Comparison of ENCODE assay signal across 8 cellular contexts in the genomic region with DNA sequence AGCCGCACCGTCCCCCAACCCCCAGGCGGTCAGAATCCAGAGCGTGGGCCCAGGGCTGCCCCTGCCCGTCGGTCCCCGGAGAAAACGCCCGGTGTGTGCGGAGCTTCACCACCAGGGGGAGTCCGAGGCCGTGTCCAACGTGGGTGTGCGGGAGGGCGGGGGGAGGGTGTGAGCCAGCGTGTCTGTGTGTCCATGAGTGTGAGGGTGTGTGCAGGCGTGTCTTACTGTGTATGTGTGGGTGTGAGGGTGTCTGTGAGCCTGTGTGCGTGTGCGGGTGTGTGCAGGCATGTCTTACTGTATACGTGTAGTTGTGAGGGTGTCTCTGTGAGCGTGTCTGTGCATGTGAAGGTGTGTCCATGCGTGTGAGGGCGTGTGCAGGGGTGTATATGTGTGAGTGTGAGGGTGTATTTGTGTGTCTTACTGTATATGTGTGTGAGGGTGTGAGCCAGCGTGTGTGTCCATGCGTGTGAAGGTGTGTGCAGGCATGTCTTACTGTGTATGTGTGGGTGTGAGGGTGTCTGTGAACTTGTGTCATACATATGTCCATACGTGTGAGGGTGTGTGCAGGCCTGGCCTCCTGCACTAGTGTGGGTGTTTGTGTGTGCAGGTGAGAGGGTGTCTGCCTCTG. TPM values are rescaled to one million over a fixed set of nuclear protein-coding genes. Genes with fewer than 3 reads are reported as not detected.
DNase-seq lines count a peak whose midpoint lies in the region; ATAC-seq and TF ChIP-seq lines count a peak whose summit lies in the region.

No MANE protein-coding gene starts in this region.

- peaks cover 7% of the 10 kb centered on the region for H3K9me3 Mint-ChIP-seq in WTC11

- peak overlapping the region; percentile 0; the same call in 1 of the 2 replicates for H3K27ac Mint-ChIP-seq in WTC11

- peaks cover 5% of the 10 kb centered on the region; the same call in 1 of the 2 replicates for H3K27me3 Mint-ChIP-seq in WTC11 (ENCODE audit: low read depth)

- peaks cover 3% of the 10 kb centered on the region for H3K4me1 Mint-ChIP-seq in WTC11

- ATAC-seq in WTC11 (peak; percentile 64), GM21723 (IDR thresholded peaks at IDR 0.05; ENCODE audit: unreplicated experiment) (no peak), HG02623 (IDR thresholded peaks at IDR 0.05; ENCODE audit: unreplicated experiment) (no peak)

- POLR2A ChIA-PET in WTC11 (lab: Charles Lee): no interaction called here

- DNase-seq in NCI-H2029 (lab: John Stamatoyannopoulos, UW) (peak; percentile 36), WTC11 (ENCODE audit: low spot score) (peak; percentile 88), brain microvascular endothelial cell (peak; percentile 35), iPS-NIHi7 (ENCODE audit: extremely low spot score) (peak; percentile 86)
- DNase-seq in stimulated activated CD4-positive, alpha-beta T cell treated with anti-CD3 and anti-CD28 coated beads, Interleukin-15, amount 100 ng/mL, for 48 hours (ENCODE audit: low read depth in 2 of 2): peak; percentile 59 to 79

- peak; percentile 94 for TF ChIP-seq CTCF in GM12874 (IDR thresholded peaks at IDR 0.05; ENCODE audit: insufficient read depth, low read depth, low read length)
- TF ChIP-seq CTCF in WTC11 (IDR thresholded peaks at IDR 0.05): peak; percentile 82
- peak; percentile 89 for TF ChIP-seq CTCF in brain microvascular endothelial cell (IDR thresholded peaks at IDR 0.05; ENCODE audit: low read depth, low read length, missing control alignments)

- no peaks in the 10 kb centered on the region for H3K36me3 Mint-ChIP-seq in WTC11

- CTCF ChIA-PET in WTC11 (lab: Charles Lee): interaction anchor here (0.5 to 2.3 kb wide), 84 partner anchors 8 to 1408 kb away, joined by 3 to 45 read pairs (median 5); a partner anchor contains a TSS

- H3K27me3 ChIP-seq in brain microvascular endothelial cell (replicated peaks): peaks cover 2% of the 10 kb centered on the region

- in situ Hi-C loops in brain microvascular endothelial cell (cut with HindIII; ENCODE audit: low pct_ligation_motif_present, low sequenced_read_pairs): no loop called here

- no peaks in the 10 kb centered on the region for H3K36me3 ChIP-seq in brain microvascular endothelial cell (replicated peaks)

- no peak overlapping the region for H3K4me3 ChIP-seq in brain microvascular endothelial cell (ENCODE audit: low read depth, low read length)

- H3K4me3 Mint-ChIP-seq in WTC11: no peak overlapping the region

- no peak overlapping the region for H3K27ac ChIP-seq in brain microvascular endothelial cell

TF ChIP-seq in WTC11, 78 proteins besides CTCF, POLR2A, EP300 and RAD21:
- TF ChIP-seq NFE2L1 (CRISPR knock-in tag; IDR thresholded peaks at IDR 0.05) (peak; percentile 70), NR1H2 (CRISPR knock-in tag; IDR thresholded peaks at IDR 0.05) (no peak)
- TF ChIP-seq, protein P1, sequence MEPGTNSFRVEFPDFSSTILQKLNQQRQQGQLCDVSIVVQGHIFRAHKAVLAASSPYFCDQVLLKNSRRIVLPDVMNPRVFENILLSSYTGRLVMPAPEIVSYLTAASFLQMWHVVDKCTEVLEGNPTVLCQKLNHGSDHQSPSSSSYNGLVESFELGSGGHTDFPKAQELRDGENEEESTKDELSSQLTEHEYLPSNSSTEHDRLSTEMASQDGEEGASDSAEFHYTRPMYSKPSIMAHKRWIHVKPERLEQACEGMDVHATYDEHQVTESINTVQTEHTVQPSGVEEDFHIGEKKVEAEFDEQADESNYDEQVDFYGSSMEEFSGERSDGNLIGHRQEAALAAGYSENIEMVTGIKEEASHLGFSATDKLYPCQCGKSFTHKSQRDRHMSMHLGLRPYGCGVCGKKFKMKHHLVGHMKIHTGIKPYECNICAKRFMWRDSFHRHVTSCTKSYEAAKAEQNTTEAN (CRISPR knock-in tag; IDR thresholded peaks at IDR 0.05): 0 out of 2 replicates have a peak, but pooled peaks have one; percentile 38
- TF ChIP-seq, protein P2, sequence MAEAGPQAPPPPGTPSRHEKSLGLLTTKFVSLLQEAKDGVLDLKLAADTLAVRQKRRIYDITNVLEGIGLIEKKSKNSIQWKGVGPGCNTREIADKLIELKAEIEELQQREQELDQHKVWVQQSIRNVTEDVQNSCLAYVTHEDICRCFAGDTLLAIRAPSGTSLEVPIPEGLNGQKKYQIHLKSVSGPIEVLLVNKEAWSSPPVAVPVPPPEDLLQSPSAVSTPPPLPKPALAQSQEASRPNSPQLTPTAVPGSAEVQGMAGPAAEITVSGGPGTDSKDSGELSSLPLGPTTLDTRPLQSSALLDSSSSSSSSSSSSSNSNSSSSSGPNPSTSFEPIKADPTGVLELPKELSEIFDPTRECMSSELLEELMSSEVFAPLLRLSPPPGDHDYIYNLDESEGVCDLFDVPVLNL (CRISPR knock-in tag; IDR thresholded peaks at IDR 0.05; ENCODE audit: borderline replicate concordance, low read depth): no peak

RNA-seq across cellular contexts. Expression of a gene that starts 24.6 kb away (rescaled TPM):
- 1.4 to 2.3 TPM (median 1.6 TPM) in 3 replicates for total RNA-seq in WTC11 (2021)

Comparison
In these comparisons a context has a peak if more than half of its experiments do, and no peak if none do; other contexts are left out.
1. DNase-seq: peak in every context shown above with its lines; median percentile 88 in WTC11; 86 in iPS-NIHi7; 69 in stimulated activated CD4-positive, alpha-beta T cell treated with anti-CD3 and anti-CD28 coated beads, Interleukin-15, amount 100 ng/mL, for 48 hours; 36 in NCI-H2029; 35 in brain microvascular endothelial cell.